In the genomic region with DNA sequence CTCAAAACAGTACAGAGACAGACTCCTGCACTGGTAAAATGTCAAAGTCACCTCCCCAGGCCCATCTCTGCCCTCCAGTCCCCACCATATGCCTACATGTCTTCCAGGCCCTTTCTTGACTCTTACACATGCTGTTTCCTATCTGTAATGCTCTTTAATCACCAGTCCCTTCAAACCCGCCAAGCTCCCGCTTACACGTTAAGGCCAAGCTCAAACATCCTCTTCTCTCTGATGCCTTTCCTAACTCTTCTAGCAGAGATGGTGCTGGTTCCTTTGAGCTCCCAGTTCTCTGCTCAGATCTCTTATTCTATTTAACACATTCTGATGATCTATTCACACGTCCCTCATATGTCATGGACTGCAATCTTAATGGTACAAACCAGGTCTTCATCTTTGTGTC, we compare ENCODE assay signal across 20 cellular contexts. TPM values are rescaled to one million over a fixed set of nuclear protein-coding genes. Genes with fewer than 3 reads are reported as not detected.
"Had no signal": no experiment of that assay in that cellular context is flagged by ENCODE, and none has a peak within 500 bp of the region (broad histone marks: within the 10 kb centered on the region; RNA-seq: fewer than 3 reads in every experiment).

No MANE protein-coding gene starts in this region.

- H3K4me3 ChIP-seq: colonic mucosa, gastrocnemius medialis, heart right ventricle, sigmoid colon, skin epidermis, stomach, thoracic aorta, transverse colon had no signal

- H3K4me1 ChIP-seq: colonic mucosa had no signal

- H3K27ac ChIP-seq: colonic mucosa, gastrocnemius medialis, heart right ventricle, sigmoid colon, skin epidermis, stomach, thoracic aorta, transverse colon had no signal

- H3K36me3 ChIP-seq: colonic mucosa, gastrocnemius medialis, heart right ventricle, sigmoid colon, stomach, thoracic aorta, transverse colon had no signal

- H3K36me3 Mint-ChIP-seq: mesothelial cell of epicardium; natural killer cell treated with Interleukin-12 subunit alpha and Interleukin-12 subunit beta and Interleukin-15 and Interleukin-18, amount 100 ng/mL, for 72 hours had no signal

- ATAC-seq: esophagus mucosa; gastrocnemius medialis; heart right ventricle; left lobe of liver; natural killer cell treated with Interleukin-12 subunit alpha and Interleukin-12 subunit beta and Interleukin-15 and Interleukin-18, amount 100 ng/mL, for 72 hours had no signal

- H3K9me3 ChIP-seq: colonic mucosa, gastrocnemius medialis, heart right ventricle, sigmoid colon, stomach, thoracic aorta, transverse colon had no signal

- DNase-seq: colonic mucosa; dermis blood vessel endothelial cell; gastrocnemius medialis; heart right ventricle; hypothalamus; kidney glomerular epithelial cell; occipital lobe; sigmoid colon; stimulated activated CD4-positive, alpha-beta T cell treated with anti-CD3 and anti-CD28 coated beads, Interleukin-2, amount 100 ng/mL, for 24 hours; stimulated activated CD4-positive, alpha-beta T cell treated with anti-CD3 and anti-CD28 coated beads, Interleukin-4, amount 100 ng/mL, for 4 hours; stimulated activated naive CD4-positive, alpha-beta T cell; stomach; substantia nigra; transverse colon had no signal

- H3K4me3 Mint-ChIP-seq: mesothelial cell of epicardium; natural killer cell treated with Interleukin-12 subunit alpha and Interleukin-12 subunit beta and Interleukin-15 and Interleukin-18, amount 100 ng/mL, for 72 hours had no signal

- H3K27ac Mint-ChIP-seq: mesothelial cell of epicardium; natural killer cell treated with Interleukin-12 subunit alpha and Interleukin-12 subunit beta and Interleukin-15 and Interleukin-18, amount 100 ng/mL, for 72 hours had no signal

- H3K9me3 Mint-ChIP-seq: mesothelial cell of epicardium had no signal

- H3K27me3 ChIP-seq: colonic mucosa had no signal

RNA-seq across cellular contexts. Expression of a gene that starts 5.0 kb away (rescaled TPM):
- total RNA-seq: natural killer cell treated with Interleukin-12 subunit alpha and Interleukin-12 subunit beta and Interleukin-15 and Interleukin-18, amount 100 ng/mL, for 72 hours; transverse colon had no signal
